8 cellular contexts compared by ENCODE assay signal in the genomic region with DNA sequence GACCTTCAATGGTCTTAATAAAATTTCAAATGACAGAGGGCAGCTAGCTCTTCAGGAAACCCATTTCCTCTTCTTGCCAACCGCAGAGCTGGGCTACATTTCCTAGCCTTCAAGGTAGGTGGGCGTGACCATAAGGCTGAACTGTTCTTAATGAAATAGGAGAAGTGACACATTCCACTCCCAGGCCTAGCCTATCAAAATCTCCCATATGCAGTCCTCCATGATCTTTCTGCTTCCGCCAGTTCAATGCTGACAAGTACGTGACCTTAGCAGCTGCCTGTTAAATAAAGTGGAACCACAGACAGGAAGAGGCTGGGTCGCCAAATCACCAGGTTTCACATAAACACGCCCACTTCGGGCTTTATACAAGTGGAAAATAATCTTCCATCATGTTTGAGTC. TPM values are rescaled to one million over a fixed set of nuclear protein-coding genes. Genes with fewer than 3 reads are reported as not detected.
DNase-seq lines count a peak whose midpoint lies in the region; TF ChIP-seq lines count a peak whose summit lies in the region.

No MANE protein-coding gene starts in this region.

- DNase-seq in GM06990 (ENCODE audit: extremely low read depth, insufficient read length) (peak; percentile 61), GM23248 (no peak), NAMALWA (ENCODE audit: low spot score) (peak; percentile 87), neural progenitor cell (ENCODE audit: low spot score) (no peak), NCI-H2196 (lab: John Stamatoyannopoulos, UW; ENCODE audit: unreplicated experiment) (no peak), ACHN (no peak)
- peak; percentile 38 for DNase-seq in activated T-cell treated with anti-CD3 and anti-CD28 coated beads, Interleukin-2, amount 50 U/mL, for 1 hour
- peak; percentile 56 to 61 for DNase-seq in stimulated activated CD4-positive, alpha-beta T cell treated with anti-CD3 and anti-CD28 coated beads, Interleukin-2, amount 100 ng/mL, for 24 hours

- 89 to 93% methylated on average over 7 of the region's 7 CpGs for WGBS in GM23248 (ENCODE audit: low coverage in 1 of 2, low lambda C conversion rate in 2 of 2, missing lambda C conversion rate in 2 of 2), 2 experiments

- H3K4me3 ChIP-seq in GM06990 (replicated peaks; ENCODE audit: low read depth, low read length) (no peak overlapping the region), GM23248 (no peak overlapping the region), neural progenitor cell (no peak overlapping the region)

- H3K4me1 ChIP-seq in GM23248 (ENCODE audit: insufficient read depth) (peaks cover 40% of the 10 kb centered on the region), neural progenitor cell (peaks cover 29% of the 10 kb centered on the region)

- in situ Hi-C loops in GM23248 (cut with MboI) = no loop called here
- in situ Hi-C loops in ACHN (cut with HindIII; ENCODE audit: low pct_ligation_motif_present, low pct_unique_long_range_greater_than_20kb, low sequenced_read_pairs) = no loop called here

- H3K4me1 Mint-ChIP-seq in neural progenitor cell = peaks cover 11% of the 10 kb centered on the region

- H3K27ac Mint-ChIP-seq in neural progenitor cell = no peak overlapping the region

- no peaks in the 10 kb centered on the region for H3K36me3 ChIP-seq in GM06990 (ENCODE audit: control insufficient read depth, insufficient read depth, low read length)
- peaks cover 44% of the 10 kb centered on the region for H3K36me3 ChIP-seq in GM23248 (ENCODE audit: low read depth)
- H3K36me3 ChIP-seq in neural progenitor cell = no peaks in the 10 kb centered on the region

- TF ChIP-seq CTCF in GM06990 (IDR thresholded peaks at IDR 0.05; ENCODE audit: insufficient read depth, low read length, poor library complexity, severe bottlenecking) (no peak), neural progenitor cell (IDR thresholded peaks at IDR 0.05) (no peak)

- H3K27me3 ChIP-seq in GM06990 (replicated peaks; ENCODE audit: control insufficient read depth, insufficient read depth, low read length) (no peaks in the 10 kb centered on the region; the same call in 1 of the 2 replicates), GM23248 (replicated peaks; ENCODE audit: insufficient read depth) (no peaks in the 10 kb centered on the region), neural progenitor cell (no peaks in the 10 kb centered on the region)

- H4K20me1 ChIP-seq in GM23248 (ENCODE audit: insufficient read depth) = peaks cover 52% of the 10 kb centered on the region
- H4K20me1 ChIP-seq in neural progenitor cell (ENCODE audit: low read depth) = no peaks in the 10 kb centered on the region

- no peak overlapping the region for H3K9ac ChIP-seq in GM23248
- no peak overlapping the region for H3K9ac ChIP-seq in neural progenitor cell

- H3K9me3 ChIP-seq in GM23248 (ENCODE audit: low read depth) (no peaks in the 10 kb centered on the region), neural progenitor cell (ENCODE audit: low read depth) (no peaks in the 10 kb centered on the region)

- H3K27ac ChIP-seq in GM23248 (peak overlapping the region; percentile 86), neural progenitor cell (no peak overlapping the region)

- peaks cover 96% of the 10 kb centered on the region for H3K79me2 ChIP-seq in GM23248 (ENCODE audit: insufficient read depth)
- H3K79me2 ChIP-seq in neural progenitor cell (ENCODE audit: low read depth) = peaks cover 6% of the 10 kb centered on the region

- no peaks in the 10 kb centered on the region for H3K36me3 Mint-ChIP-seq in neural progenitor cell

- no peaks in the 10 kb centered on the region for H3K9me3 Mint-ChIP-seq in neural progenitor cell

- H3K4me2 ChIP-seq in GM23248 (ENCODE audit: unreplicated experiment) (no peak overlapping the region), neural progenitor cell (no peak overlapping the region)

- no peaks in the 10 kb centered on the region for H3K9me2 ChIP-seq in GM23248 (ENCODE audit: insufficient read depth)

- H3F3A ChIP-seq in GM23248 (ENCODE audit: insufficient read depth) = peaks cover 92% of the 10 kb centered on the region
- no peaks in the 10 kb centered on the region for H3F3A ChIP-seq in neural progenitor cell (ENCODE audit: low read depth)

- H2AFZ ChIP-seq in GM23248 (no peak overlapping the region), neural progenitor cell (replicated peaks) (no peak overlapping the region)

- H3K4me3 Mint-ChIP-seq in neural progenitor cell = no peak overlapping the region

- H3K27me3 Mint-ChIP-seq in neural progenitor cell (ENCODE audit: insufficient read depth, low read depth) = no peaks in the 10 kb centered on the region

RNA-seq across cellular contexts. Expression of a gene that starts 13.2 kb away (rescaled TPM):
- total RNA-seq in GM23248 (2014; rRNA removed; shearing (Covaris generic)) = 1,671 and 1,864 TPM in 2 replicates
- 5,355 and 5,534 TPM in 2 replicates for polyA plus RNA-seq in GM23248 (2016; fragmentation: Nextera tagmentation; extraction: Ambion mirVana)
- 19.6 and 28.8 TPM in 2 replicates for total RNA-seq in neural progenitor cell (ENCODE audit: low replicate concordance)

Comparison
In these comparisons a context has a peak if more than half of its experiments do, and no peak if none do; other contexts are left out.
1. DNase-seq: peak in GM06990 (single experiment), NAMALWA (single experiment), activated T-cell treated with anti-CD3 and anti-CD28 coated beads, Interleukin-2, amount 50 U/mL, for 1 hour (single experiment) and stimulated activated CD4-positive, alpha-beta T cell treated with anti-CD3 and anti-CD28 coated beads, Interleukin-2, amount 100 ng/mL, for 24 hours (2 of 2); none in GM23248 (single experiment), neural progenitor cell (single experiment), NCI-H2196 (single experiment) and ACHN (single experiment).
2. RNA of a gene that starts 13.2 kb away (total RNA-seq): 1,671 to 1,864 TPM in GM23248; 19.6 to 28.8 TPM in neural progenitor cell; every median in the first group is over 10 times any median in the second.